Comparison of ENCODE assay signal across 8 cellular contexts in the genomic region with DNA sequence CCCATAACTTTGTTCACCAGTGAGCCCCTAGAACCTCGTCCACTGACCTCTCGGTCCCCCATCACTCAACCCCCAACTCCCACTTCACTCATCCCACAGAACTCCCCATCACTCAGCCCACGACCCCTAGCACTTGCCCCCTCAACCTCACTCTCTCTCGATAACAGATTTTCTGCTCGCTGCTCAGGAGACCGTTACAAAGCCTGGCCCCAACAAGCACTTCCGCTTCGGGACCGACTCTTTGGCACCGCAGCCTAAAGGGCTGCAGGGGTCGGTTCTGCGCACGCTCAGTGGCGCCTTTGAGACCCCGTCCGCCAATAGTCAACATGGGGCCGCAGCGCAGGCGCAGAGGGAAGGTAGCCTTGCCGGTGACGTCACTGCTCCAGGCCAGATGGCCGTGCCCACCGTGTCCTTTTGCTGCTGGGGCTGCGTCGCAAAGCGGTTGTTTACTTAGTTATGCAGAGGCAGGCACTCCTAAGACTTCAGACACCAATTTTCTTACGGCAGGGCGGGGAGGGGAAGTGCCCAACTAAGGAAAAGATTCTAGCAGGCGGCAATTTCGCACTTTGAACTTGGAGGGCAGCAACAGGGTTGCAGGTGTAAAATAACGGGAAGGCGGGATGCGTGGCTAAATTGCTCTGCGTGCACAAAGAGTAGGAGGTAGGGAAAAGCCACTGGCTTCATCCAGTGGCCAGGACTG. TPM values are rescaled to one million over a fixed set of nuclear protein-coding genes. Genes with fewer than 3 reads are reported as not detected.
A peak's percentile ranks its signal among the peaks of the same experiment; 100 is the strongest.
DNase-seq lines count a peak whose midpoint lies in the region; ATAC-seq and TF ChIP-seq lines count a peak whose summit lies in the region.

ZNF182 (minus strand) TSS at position 232 of the 700 bp plus-strand sequence. CDS start 1,380 bp downstream, outside the sequence.

- TF ChIP-seq CTCF in astrocyte of the spinal cord (IDR thresholded peaks at IDR 0.05; ENCODE audit: low read depth, low read length) (no peak), hepatocyte (IDR thresholded peaks at IDR 0.05; ENCODE audit: poor library complexity) (no peak)

- peak within 1 kb of the TSS; percentile 71 for H2AFZ ChIP-seq in hepatocyte

- H3K79me2 ChIP-seq in hepatocyte, result peaks cover 12% of the 10 kb centered on the region

- H3K4me1 ChIP-seq in hepatocyte (ENCODE audit: insufficient read depth), result no peaks in the 10 kb centered on the region

- H3K4me3 ChIP-seq in astrocyte of the spinal cord (ENCODE audit: low read depth, low read length) (peak within 1 kb of the TSS; percentile 69), hepatocyte (peak within 1 kb of the TSS; percentile 43)

- WGBS in hepatocyte (ENCODE audit: low lambda C conversion rate, missing lambda C conversion rate), result 51% methylated on average over 34 of the region's 34 CpGs

- H3K27me3 ChIP-seq in hepatocyte, result no peaks in the 10 kb centered on the region

- peak within 1 kb of the TSS; percentile 80 for H3K4me2 ChIP-seq in hepatocyte

- H3K9me3 ChIP-seq in hepatocyte (ENCODE audit: low read depth), result no peaks in the 10 kb centered on the region

- peak; percentile 91 to 94 for DNase-seq in NCI-H2081 (lab: John Stamatoyannopoulos, UW)
- peak; percentile 81 for DNase-seq in T1000 (lab: John Stamatoyannopoulos, UW)
- peak; percentile 85 for DNase-seq in astrocyte of the spinal cord (ENCODE audit: low read depth, low spot score)
- peak; percentile 95 for DNase-seq in hepatocyte (ENCODE audit: low spot score)
- peak; percentile 90 for DNase-seq in retina
- DNase-seq in HK-2 (ENCODE audit: unreplicated experiment), result no peak

- H4K20me1 ChIP-seq in hepatocyte (ENCODE audit: insufficient read depth, poor library complexity, severe bottlenecking), result no peaks in the 10 kb centered on the region

- H3K27ac ChIP-seq in hepatocyte, result peak within 1 kb of the TSS; percentile 73

- in situ Hi-C loops in astrocyte of the spinal cord (cut with HindIII; ENCODE audit: low sequenced_read_pairs), result no loop called here

- peak; percentile 77 for ATAC-seq in GM18508 (IDR thresholded peaks at IDR 0.05; ENCODE audit: insufficient read depth, unreplicated experiment)
- peak; percentile 84 for ATAC-seq in HG02973 (IDR thresholded peaks at IDR 0.05; ENCODE audit: unreplicated experiment)

- H3K36me3 ChIP-seq in hepatocyte (replicated peaks; ENCODE audit: insufficient read depth, low read depth), result no peaks in the 10 kb centered on the region

- no peaks in the 10 kb centered on the region for H3K9me2 ChIP-seq in hepatocyte (replicated peaks; ENCODE audit: insufficient read depth)

RNA-seq across cellular contexts. Expression of gene ZNF182, which starts in this region (rescaled TPM):
- total RNA-seq in hepatocyte, result 3.3 and 5.0 TPM in 2 replicates
- 2.7 and 3.4 TPM in 2 replicates for polyA plus RNA-seq in hepatocyte
